Comparison of ENCODE assay signal across 15 cellular contexts in the genomic region with DNA sequence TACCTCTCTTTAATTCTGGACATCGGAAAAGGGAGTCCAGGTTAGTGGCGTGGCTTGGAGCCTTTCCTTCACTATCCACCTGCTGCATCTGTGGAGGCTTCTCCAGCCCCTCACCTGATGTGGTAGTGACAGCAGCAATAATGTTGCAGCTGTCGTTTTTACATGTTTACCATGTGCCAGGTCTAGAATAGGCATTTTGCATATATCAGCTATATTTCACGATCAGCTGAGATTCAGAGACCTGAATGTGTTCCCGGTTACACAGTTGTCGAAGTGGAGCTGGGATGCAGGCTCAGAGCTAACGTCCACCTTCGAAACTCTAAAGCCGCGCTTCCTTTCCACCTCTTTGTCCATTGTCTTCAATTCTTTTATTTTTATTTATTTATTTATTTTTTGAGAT.
"Had no signal": no experiment of that assay in that cellular context is flagged by ENCODE, and none has a peak within 500 bp of the region (broad histone marks: within the 10 kb centered on the region; RNA-seq: fewer than 3 reads in every experiment).

No MANE protein-coding gene starts in this region.

- H3K36me3 Mint-ChIP-seq: natural killer cell had no signal

- ATAC-seq: natural killer cell; stimulated activated effector memory CD8-positive, alpha-beta T cell treated with anti-CD3 and anti-CD28 coated beads, Interleukin-12 subunit alpha, Interleukin-12 subunit beta, amount 100 ng/mL, for 72 hours; stimulated activated naive CD8-positive, alpha-beta T cell treated with anti-CD3 and anti-CD28 coated beads, Interleukin-15, Interleukin-2, amounts not matched to agents 100 U/mL and 50 U/mL, for 24 hours; upper lobe of right lung had no signal

- H3K27ac Mint-ChIP-seq: memory B cell had no signal

- H3K36me3 ChIP-seq: prostate gland, right atrium auricular region, sigmoid colon, transverse colon, upper lobe of right lung, uterus had no signal

- H3K9me3 ChIP-seq: prostate gland, right atrium auricular region, sigmoid colon, transverse colon, upper lobe of right lung, uterus had no signal

- H3K27me3 ChIP-seq: dorsolateral prefrontal cortex, right atrium auricular region, sigmoid colon, transverse colon, upper lobe of right lung, uterus had no signal

- DNase-seq: dorsolateral prefrontal cortex; effector CD4-positive, alpha-beta T cell; natural killer cell; sigmoid colon; stimulated activated CD4-positive, alpha-beta T cell treated with anti-CD3 and anti-CD28 coated beads, Interleukin-2, amount 100 ng/mL, for 24 hours; stimulated activated CD4-positive, alpha-beta T cell treated with anti-CD3 and anti-CD28 coated beads, Interleukin-4, amount 100 ng/mL, for 24 hours; stimulated activated naive CD8-positive, alpha-beta T cell treated with anti-CD3 and anti-CD28 coated beads, Interleukin-15, Interleukin-2, amounts not matched to agents 100 U/mL and 50 U/mL, for 24 hours; transverse colon; upper lobe of right lung; uterus had no signal

- H3K27ac ChIP-seq: prostate gland, right atrium auricular region, sigmoid colon, transverse colon, upper lobe of right lung, uterus had no signal

- H3K27me3 Mint-ChIP-seq: memory B cell had no signal

- H3K4me3 ChIP-seq: dorsolateral prefrontal cortex, lung, prostate gland, right atrium auricular region, sigmoid colon, transverse colon, upper lobe of right lung, uterus had no signal

- H3K9me3 Mint-ChIP-seq: memory B cell; natural killer cell; stimulated activated effector memory CD8-positive, alpha-beta T cell treated with anti-CD3 and anti-CD28 coated beads, Interleukin-12 subunit alpha, Interleukin-12 subunit beta, amount 100 ng/mL, for 72 hours had no signal

- H3K4me3 Mint-ChIP-seq: memory B cell; natural killer cell; stimulated activated effector memory CD8-positive, alpha-beta T cell treated with anti-CD3 and anti-CD28 coated beads, Interleukin-12 subunit alpha, Interleukin-12 subunit beta, amount 100 ng/mL, for 72 hours had no signal
